8 cellular contexts compared by ENCODE assay signal in the genomic region with DNA sequence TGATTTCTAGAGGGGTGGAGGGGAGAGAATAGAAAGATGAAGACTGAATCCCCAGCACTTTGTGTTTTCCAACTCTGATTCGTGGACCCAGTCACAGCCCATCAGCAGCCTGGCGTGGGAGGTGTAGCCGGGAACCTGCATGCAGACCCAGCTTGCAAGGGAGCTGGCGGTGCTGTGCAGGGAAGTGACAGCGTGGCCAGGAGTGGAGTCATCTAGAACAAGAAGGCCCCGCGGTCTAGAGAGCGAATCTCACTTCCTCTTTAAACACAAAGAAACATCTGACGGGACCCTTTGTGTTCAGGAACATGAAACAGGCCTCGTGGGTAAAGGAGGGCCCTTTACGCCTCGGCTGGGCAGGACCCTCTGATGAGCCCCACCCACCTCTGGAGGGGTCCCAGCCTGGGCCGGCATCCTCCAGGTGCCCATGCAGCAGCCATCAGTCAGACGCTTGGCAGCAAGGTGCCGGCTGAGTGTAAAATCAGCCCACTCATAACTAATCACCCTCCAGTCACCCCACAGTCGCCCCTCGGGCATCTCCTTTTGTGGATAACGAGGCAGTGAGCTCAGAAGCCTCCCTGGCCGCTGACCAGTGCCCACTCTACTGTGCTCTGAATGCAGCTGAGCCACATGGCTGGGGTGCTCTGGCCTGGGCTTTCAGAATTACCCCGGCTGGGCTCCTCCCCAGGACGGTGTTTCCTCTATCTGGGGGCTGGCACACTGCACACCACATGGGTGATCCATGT. TPM values are rescaled to one million over a fixed set of nuclear protein-coding genes. Genes with fewer than 3 reads are reported as not detected.
DNase-seq lines count a peak whose midpoint lies in the region; ATAC-seq, FAIRE-seq and TF ChIP-seq lines count a peak whose summit lies in the region.
"Had no signal": no experiment of that assay in that cellular context is flagged by ENCODE, and none has a peak within 500 bp of the region (broad histone marks: within the 10 kb centered on the region; RNA-seq: fewer than 3 reads in every experiment).

No MANE protein-coding gene starts in this region.

- FAIRE-seq in GM19239 (lab: Jason Lieb, UNC) = peak; percentile 94

- peaks cover 11% of the 10 kb centered on the region for H3K36me3 Mint-ChIP-seq in T-helper 1 cell treated with Interleukin-12 subunit alpha and Interleukin-12 subunit beta and Interleukin-4 antibody, amounts not matched to agents 30 μg/mL and 1 μg/mL, for 36 hours (ENCODE audit: low read depth)

- no peaks in the 10 kb centered on the region for H3K27me3 Mint-ChIP-seq in T-helper 1 cell treated with Interleukin-12 subunit alpha and Interleukin-12 subunit beta and Interleukin-4 antibody, amounts not matched to agents 30 μg/mL and 1 μg/mL, for 36 hours (ENCODE audit: low read depth)

- no peaks in the 10 kb centered on the region for H3K9me3 Mint-ChIP-seq in T-helper 1 cell treated with Interleukin-12 subunit alpha and Interleukin-12 subunit beta and Interleukin-4 antibody, amounts not matched to agents 30 μg/mL and 1 μg/mL, for 36 hours

- DNase-seq in GM19239 (ENCODE audit: insufficient read length, low spot score) (peak; percentile 92), dorsolateral prefrontal cortex (peak in 8 of 10 donors; percentile 65 to 92 (median 84)), 8988T (no peak)
- DNase-seq in stimulated activated CD4-positive, alpha-beta T cell treated with anti-CD3 and anti-CD28 coated beads, Interleukin-12 subunit alpha, Interleukin-12 subunit beta, amount 100 ng/mL, for 4 hours = peak; percentile 61
- DNase-seq: left cardiac atrium had no signal

- peaks cover 0 to 27% (median 10%) of the 10 kb centered on the region in 45 donors for H3K27me3 ChIP-seq in dorsolateral prefrontal cortex

- ATAC-seq in HG03097 (IDR thresholded peaks at IDR 0.05; ENCODE audit: low FRiP score, unreplicated experiment) (peak; percentile 64), GM18870 (IDR thresholded peaks at IDR 0.05; ENCODE audit: unreplicated experiment) (no peak)

- intact Hi-C loops in dorsolateral prefrontal cortex (cut with DNase I) = no loop called here

- peak overlapping the region in 1 of 59 donors; percentile 3 for H3K4me3 ChIP-seq in dorsolateral prefrontal cortex

- peak overlapping the region in 53 of 59 donors; percentile 33 to 88 (median 74) for H3K27ac ChIP-seq in dorsolateral prefrontal cortex

- H3K4me3 Mint-ChIP-seq in T-helper 1 cell treated with Interleukin-12 subunit alpha and Interleukin-12 subunit beta and Interleukin-4 antibody, amounts not matched to agents 30 μg/mL and 1 μg/mL, for 36 hours = peak overlapping the region; percentile 67

- H3K4me1 Mint-ChIP-seq in T-helper 1 cell treated with Interleukin-12 subunit alpha and Interleukin-12 subunit beta and Interleukin-4 antibody, amounts not matched to agents 30 μg/mL and 1 μg/mL, for 36 hours (ENCODE audit: low read depth) = peaks cover 25% of the 10 kb centered on the region

- TF ChIP-seq CTCF in dorsolateral prefrontal cortex (IDR thresholded peaks at IDR 0.05 in 54 of 56, conservative IDR thresholded peaks at IDR 0.05 in 2 of 56; ENCODE audit: low read depth in 1 of 56, partially characterized antibody in 56 of 56) = no peak

- peak overlapping the region; percentile 87 for H3K27ac Mint-ChIP-seq in T-helper 1 cell treated with Interleukin-12 subunit alpha and Interleukin-12 subunit beta and Interleukin-4 antibody, amounts not matched to agents 30 μg/mL and 1 μg/mL, for 36 hours

RNA-seq across cellular contexts. Expression of a gene that starts 4.4 kb away (rescaled TPM):
- 1 to 10 TPM in 49 of 120 experiments, under 1 TPM in 62, not detected in 9; 0.26 to 2.6 (median 0.90) TPM for total RNA-seq in dorsolateral prefrontal cortex

RNA-seq across cellular contexts. Expression of a gene that starts 19.0 kb away (rescaled TPM):
- 100 to 1,000 TPM in 5 of 120 experiments, 10 to 100 TPM in 115; 44.3 to 110 (median 70.6) TPM for total RNA-seq in dorsolateral prefrontal cortex

RNA-seq across cellular contexts. Expression of a gene that starts 24.3 kb away (rescaled TPM):
- total RNA-seq in dorsolateral prefrontal cortex = 10 to 100 TPM; 15.1 to 52.4 (median 24.8) TPM

RNA-seq across cellular contexts. Expression of a gene that starts 24.4 kb away (rescaled TPM):
- total RNA-seq in dorsolateral prefrontal cortex = 10 to 100 TPM; 14.1 to 40.3 (median 24.0) TPM

RNA-seq across cellular contexts. Expression of a gene that starts 31.0 kb away (rescaled TPM):
- total RNA-seq in dorsolateral prefrontal cortex = 10 to 100 TPM in 119 of 120 experiments, 1 to 10 TPM in 1; 8.7 to 94.0 (median 30.1) TPM
